ENCODE assay signal across 11 cellular contexts in genomic region chr18:36411745-36412168, GRCh38.
DNase-seq lines count a peak whose midpoint lies in the region; ATAC-seq, FAIRE-seq and TF ChIP-seq lines count a peak whose summit lies in the region.
"Had no signal": no experiment of that assay in that cellular context is flagged by ENCODE, and none has a peak within 500 bp of the region (broad histone marks: within the 10 kb centered on the region; RNA-seq: fewer than 3 reads in every experiment).

No MANE protein-coding gene starts in this region.

- DNase-seq in GM10248 (ENCODE audit: extremely low spot score) = no peak
- no peak for DNase-seq in astrocyte (ENCODE audit: low read depth)
- peak; percentile 62 for DNase-seq in myocyte (ENCODE audit: low read depth)
- DNase-seq in activated CD4-positive, CD25-positive, alpha-beta regulatory T cell (lab: John Stamatoyannopoulos, UW) = no peak
- DNase-seq in Ammon's horn (ENCODE audit: low spot score) = no peak
- DNase-seq: SHP77 treated with DMSO at 0.1 percent for 48 hours, uterus had no signal

- FAIRE-seq in astrocyte (lab: Jason Lieb, UNC) = no peak

- H2AFZ ChIP-seq in astrocyte (ENCODE audit: low read depth, low read length) = no peak overlapping the region

- CTCF ChIA-PET in GM10248 (lab: Yijun Ruan, JAX) = interaction anchor here (0.9 to 3.3 kb wide), 9 partner anchors 10 to 316 kb away, joined by 3 to 21 read pairs (median 3); no protein-coding TSS in a partner anchor

- H3K36me3 ChIP-seq in astrocyte (ENCODE audit: insufficient read depth, low read length) = no peaks in the 10 kb centered on the region
- H3K36me3 ChIP-seq: prostate gland, uterus had no signal

- H3K27me3 ChIP-seq in astrocyte (ENCODE audit: insufficient read depth, low read length) = no peaks in the 10 kb centered on the region
- H3K27me3 ChIP-seq: uterus had no signal

- no peak overlapping the region for H3K9ac ChIP-seq in astrocyte (ENCODE audit: low read length)

- no peaks in the 10 kb centered on the region for H3K27me3 Mint-ChIP-seq in astrocyte (ENCODE audit: low read depth, unreplicated experiment)

- H3K27ac Mint-ChIP-seq in astrocyte (ENCODE audit: unreplicated experiment) = no peak overlapping the region

- H3K36me3 Mint-ChIP-seq in astrocyte (ENCODE audit: low read depth, unreplicated experiment) = peaks cover 2% of the 10 kb centered on the region

- no peak overlapping the region for H3K4me3 Mint-ChIP-seq in astrocyte (ENCODE audit: unreplicated experiment)

- no peaks in the 10 kb centered on the region for H3K9me3 Mint-ChIP-seq in astrocyte (ENCODE audit: unreplicated experiment)

- no peak overlapping the region for H3K4me2 ChIP-seq in astrocyte (ENCODE audit: low read length)

- H3K4me3 ChIP-seq in astrocyte (ENCODE audit: insufficient read depth, low read depth, low read length) = no peak overlapping the region
- H3K4me3 ChIP-seq: prostate gland, uterus had no signal

- ATAC-seq in GM19455 (IDR thresholded peaks at IDR 0.05; ENCODE audit: unreplicated experiment) (no peak), HG03039 (IDR thresholded peaks at IDR 0.05; ENCODE audit: unreplicated experiment) (no peak)

- H3K4me1 Mint-ChIP-seq in astrocyte (ENCODE audit: low read depth, unreplicated experiment) = no peaks in the 10 kb centered on the region

- H3K79me2 ChIP-seq in astrocyte (ENCODE audit: insufficient read depth, low read length) = no peaks in the 10 kb centered on the region

- TF ChIP-seq CTCF in GM10248 (IDR thresholded peaks at IDR 0.05; ENCODE audit: control extremely low read depth, extremely low read depth, low read depth, missing control alignments) (peak; percentile 22), LNCAP (IDR thresholded peaks at IDR 0.05) (peak; percentile 49; the same call in 1 of the 2 replicates), astrocyte (IDR thresholded peaks at IDR 0.05; ENCODE audit: insufficient read depth, low read depth, low read length) (peak; percentile 21)

- no peak overlapping the region for H3K27ac ChIP-seq in astrocyte (ENCODE audit: low read depth, low read length)
- H3K27ac ChIP-seq: prostate gland, uterus had no signal

- POLR2A ChIA-PET in GM10248 (lab: Yijun Ruan, JAX) = no interaction called here

- no peaks in the 10 kb centered on the region for H3K4me1 ChIP-seq in astrocyte (ENCODE audit: insufficient read depth, low read length)
- H3K4me1 ChIP-seq: prostate gland, uterus had no signal

- no peaks in the 10 kb centered on the region for H4K20me1 ChIP-seq in astrocyte (ENCODE audit: insufficient read depth, low read length)

- no peaks in the 10 kb centered on the region for H3K9me3 ChIP-seq in astrocyte (ENCODE audit: insufficient read depth, low read depth, low read length)
- H3K9me3 ChIP-seq: prostate gland, uterus had no signal
